16 cellular contexts compared by ENCODE assay signal in the genomic region with DNA sequence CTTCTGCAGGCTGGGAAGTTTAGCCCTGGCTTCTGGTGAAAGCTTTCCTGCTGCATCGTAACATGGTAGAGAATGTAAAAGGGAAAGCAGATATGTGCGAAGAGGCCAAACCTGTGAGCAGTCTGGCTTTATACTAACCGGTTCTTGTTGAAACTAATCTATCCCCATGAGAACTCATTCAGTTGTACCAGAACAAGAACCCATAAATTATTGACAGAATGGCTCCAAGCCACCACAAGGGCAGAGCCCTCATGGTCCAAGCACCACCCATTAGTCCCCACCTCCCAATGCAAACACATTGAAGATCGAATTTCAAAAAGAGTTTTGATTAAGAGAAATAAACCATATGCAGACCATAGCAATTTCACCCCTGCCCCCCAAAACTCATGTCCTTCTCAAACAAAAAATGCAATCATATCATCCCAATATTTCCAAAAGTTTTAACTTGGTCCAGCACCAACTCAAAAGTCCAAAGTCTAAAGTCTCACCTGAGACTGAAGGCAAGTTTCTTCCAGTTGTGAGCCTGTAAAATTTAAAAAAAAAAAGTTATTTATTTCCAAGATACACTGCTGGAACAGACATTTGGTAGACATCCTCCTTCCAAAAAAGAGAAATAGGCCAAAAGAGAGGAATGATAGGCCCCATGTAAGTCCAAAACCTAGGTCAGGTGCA.
DNase-seq lines count a peak whose midpoint lies in the region; ATAC-seq and TF ChIP-seq lines count a peak whose summit lies in the region.
"Had no signal": no experiment of that assay in that cellular context is flagged by ENCODE, and none has a peak within 500 bp of the region (broad histone marks: within the 10 kb centered on the region; RNA-seq: fewer than 3 reads in every experiment).

No MANE protein-coding gene starts in this region.

- no peaks in the 10 kb centered on the region for H3K27me3 Mint-ChIP-seq in activated CD4-positive, alpha-beta T cell treated with anti-CD3 and anti-CD28 coated beads, Interleukin-2, amount 10 ng/mL, durations not matched to agents 24 days and 14 days
- no peaks in the 10 kb centered on the region for H3K27me3 Mint-ChIP-seq in activated CD4-positive, alpha-beta T cell treated with anti-CD3 and anti-CD28 coated beads for 36 hours
- H3K27me3 Mint-ChIP-seq: CD4-positive, alpha-beta memory T cell had no signal

- POLR2A ChIA-PET in activated CD4-positive, alpha-beta T cell treated with anti-CD3 and anti-CD28 coated beads for 36 hours (lab: Charles Lee): no interaction called here

- no peaks in the 10 kb centered on the region for H3K36me3 Mint-ChIP-seq in activated CD4-positive, alpha-beta T cell treated with anti-CD3 and anti-CD28 coated beads, Interleukin-2, amount 10 ng/mL, durations not matched to agents 24 days and 14 days (ENCODE audit: low read depth)
- no peaks in the 10 kb centered on the region for H3K36me3 Mint-ChIP-seq in activated CD4-positive, alpha-beta T cell treated with anti-CD3 and anti-CD28 coated beads for 36 hours (ENCODE audit: low read depth)
- H3K36me3 Mint-ChIP-seq: CD4-positive, alpha-beta memory T cell had no signal

- H3K9me3 ChIP-seq in Karpas-422 (ENCODE audit: low read length) (no peaks in the 10 kb centered on the region), right lobe of liver (no peaks in the 10 kb centered on the region)

- no peak overlapping the region for H3K9ac ChIP-seq in Karpas-422 (ENCODE audit: low read length)
- H3K9ac ChIP-seq: GM23248 had no signal

- TF ChIP-seq POLR2A in right lobe of liver (IDR thresholded peaks at IDR 0.05): no peak

- TF ChIP-seq CTCF in right lobe of liver (IDR thresholded peaks at IDR 0.05): no peak

- DNase-seq in activated CD4-positive, alpha-beta T cell treated with anti-CD3 and anti-CD28 coated beads, Interleukin-2, amount 10 ng/mL, durations not matched to agents 24 days and 14 days: peak; percentile 13
- DNase-seq in activated CD4-positive, alpha-beta T cell treated with anti-CD3 and anti-CD28 coated beads for 36 hours: no peak
- DNase-seq in Karpas-422: no peak
- DNase-seq in right lobe of liver: peak in 1 of 3 donors; percentile 64
- DNase-seq: C1 segment of cervical spinal cord; Calu3; CD4-positive, alpha-beta memory T cell; COR-L47; DMS53; DMS79 treated with DMSO at 0.1 percent for 48 hours; GF-D8; GM23248; H7; HCEC 1CT had no signal

- intact Hi-C loops in activated CD4-positive, alpha-beta T cell treated with anti-CD3 and anti-CD28 coated beads, Interleukin-2, amount 10 ng/mL, durations not matched to agents 24 days and 14 days (cut with micrococcal nuclease): no loop called here
- intact Hi-C loops in activated CD4-positive, alpha-beta T cell treated with anti-CD3 and anti-CD28 coated beads for 36 hours (cut with DNase I, micrococcal nuclease): no loop called here
- intact Hi-C loops in right lobe of liver (cut with DNase I): no loop called here

- WGBS in right lobe of liver (ENCODE audit: insufficient coverage, low coverage, low lambda C conversion rate, missing lambda C conversion rate): 8% methylated on average over 4 of the region's 4 CpGs

- no peak overlapping the region for H3K4me3 Mint-ChIP-seq in activated CD4-positive, alpha-beta T cell treated with anti-CD3 and anti-CD28 coated beads, Interleukin-2, amount 10 ng/mL, durations not matched to agents 24 days and 14 days
- no peak overlapping the region for H3K4me3 Mint-ChIP-seq in activated CD4-positive, alpha-beta T cell treated with anti-CD3 and anti-CD28 coated beads for 36 hours
- H3K4me3 Mint-ChIP-seq: CD4-positive, alpha-beta memory T cell had no signal

- H3K9me2 ChIP-seq in Karpas-422 (replicated peaks; ENCODE audit: insufficient read depth, low read length): no peaks in the 10 kb centered on the region

- no peak overlapping the region for H3K27ac Mint-ChIP-seq in activated CD4-positive, alpha-beta T cell treated with anti-CD3 and anti-CD28 coated beads, Interleukin-2, amount 10 ng/mL, durations not matched to agents 24 days and 14 days
- H3K27ac Mint-ChIP-seq in activated CD4-positive, alpha-beta T cell treated with anti-CD3 and anti-CD28 coated beads for 36 hours: no peak overlapping the region
- H3K27ac Mint-ChIP-seq: CD4-positive, alpha-beta memory T cell had no signal

- H3K9me3 Mint-ChIP-seq in activated CD4-positive, alpha-beta T cell treated with anti-CD3 and anti-CD28 coated beads, Interleukin-2, amount 10 ng/mL, durations not matched to agents 24 days and 14 days: no peaks in the 10 kb centered on the region
- H3K9me3 Mint-ChIP-seq in activated CD4-positive, alpha-beta T cell treated with anti-CD3 and anti-CD28 coated beads for 36 hours (ENCODE audit: low read depth): peaks cover 8% of the 10 kb centered on the region

- no peaks in the 10 kb centered on the region for H3K4me1 Mint-ChIP-seq in activated CD4-positive, alpha-beta T cell treated with anti-CD3 and anti-CD28 coated beads, Interleukin-2, amount 10 ng/mL, durations not matched to agents 24 days and 14 days
- no peaks in the 10 kb centered on the region for H3K4me1 Mint-ChIP-seq in activated CD4-positive, alpha-beta T cell treated with anti-CD3 and anti-CD28 coated beads for 36 hours
- H3K4me1 Mint-ChIP-seq: CD4-positive, alpha-beta memory T cell had no signal

- no peaks in the 10 kb centered on the region for H3K79me2 ChIP-seq in Karpas-422 (ENCODE audit: low read length)

- peak overlapping the region; percentile 2 for H3K4me2 ChIP-seq in Karpas-422 (ENCODE audit: low read depth, low read length, poor library complexity, severe bottlenecking)

- H3K4me3 ChIP-seq in Karpas-422 (ENCODE audit: low read length) (no peak overlapping the region), right lobe of liver (peak overlapping the region in 2 of 3 donors; percentile 3 to 26)
- H3K4me3 ChIP-seq: GM23248 had no signal

- CTCF ChIA-PET in activated CD4-positive, alpha-beta T cell treated with anti-CD3 and anti-CD28 coated beads for 36 hours (lab: Charles Lee): no interaction called here

- H4K20me1 ChIP-seq in Karpas-422 (ENCODE audit: insufficient read depth, low read depth, low read length): no peaks in the 10 kb centered on the region

- H3K27me3 ChIP-seq in Karpas-422 (ENCODE audit: low read length): no peaks in the 10 kb centered on the region
- H3K27me3 ChIP-seq in right lobe of liver: no peaks in the 10 kb centered on the region

- H3K36me3 ChIP-seq in Karpas-422 (ENCODE audit: insufficient read depth, low read length): no peaks in the 10 kb centered on the region; the same call in 1 of the 2 replicates
- no peaks in the 10 kb centered on the region for H3K36me3 ChIP-seq in right lobe of liver

- peak overlapping the region; percentile 69 for H2AFZ ChIP-seq in Karpas-422 (ENCODE audit: low read length)
- H2AFZ ChIP-seq: GM23248 had no signal

- H3K4me1 ChIP-seq in Karpas-422 (ENCODE audit: low read length) (peaks cover 21% of the 10 kb centered on the region), right lobe of liver (peaks cover 0 to 12% (median 0%) of the 10 kb centered on the region in 4 donors)

- H3K27ac ChIP-seq in Karpas-422 (ENCODE audit: low read length) (no peak overlapping the region), right lobe of liver (peak overlapping the region in 2 of 3 donors; percentile 66 to 67)
- H3K27ac ChIP-seq: GM23248 had no signal

- no peak for ATAC-seq in activated CD4-positive, alpha-beta T cell treated with anti-CD3 and anti-CD28 coated beads for 36 hours
- ATAC-seq in right lobe of liver (peak; percentile 92 to 99 (median 96)), GM18519 (IDR thresholded peaks at IDR 0.05; ENCODE audit: low FRiP score, unreplicated experiment) (no peak), HG02571 (IDR thresholded peaks at IDR 0.05; ENCODE audit: unreplicated experiment) (no peak)

Comparison
In these comparisons a context has a peak if more than half of its experiments do, and no peak if none do; other contexts are left out.
1. ATAC-seq: peak in right lobe of liver (4 of 4); none in activated CD4-positive, alpha-beta T cell treated with anti-CD3 and anti-CD28 coated beads for 36 hours (single experiment), GM18519 (single experiment) and HG02571 (single experiment).